Comparison of ENCODE assay signal across 29 cellular contexts in genomic region chr5:58327289-58327688, GRCh38.
DNase-seq lines count a peak whose midpoint lies in the region; ATAC-seq and TF ChIP-seq lines count a peak whose summit lies in the region.
"Had no signal": no experiment of that assay in that cellular context is flagged by ENCODE, and none has a peak within 500 bp of the region (broad histone marks: within the 10 kb centered on the region; RNA-seq: fewer than 3 reads in every experiment).

No MANE protein-coding gene starts in this region.

- DNase-seq in SK-N-SH (no peak), DMS53 treated with DMSO at 0.1 percent for 48 hours (lab: John Stamatoyannopoulos, UW; ENCODE audit: unreplicated experiment) (no peak), cerebellar cortex (ENCODE audit: low spot score) (no peak)
- DNase-seq: activated CD4-positive, alpha-beta T cell treated with anti-CD3 and anti-CD28 coated beads for 4 hours; activated naive CD4-positive, alpha-beta T cell treated with Interleukin-2 at 50 U/mL for 16 hours; activated T-cell treated with anti-CD3 and anti-CD28 coated beads, Interleukin-2, amount 50 U/mL, for 48 hours; adrenal gland; AML-193; CD4-positive, alpha-beta memory T cell; cortex of kidney; endodermal cell; GOT3; hypothalamus; mesendoderm; naive thymus-derived CD4-positive, alpha-beta T cell; NCI-H1048; NCI-H1694 treated with DMSO at 0.1 percent for 48 hours; NCI-H2171 treated with DMSO at 0.1 percent for 48 hours; NCI-H526 treated with DMSO at 0.1 percent for 48 hours; nucleus accumbens; upper lobe of left lung had no signal

- CTCF ChIA-PET in SK-N-SH (lab: Yijun Ruan, JAX): no interaction called here

- no peaks in the 10 kb centered on the region for H3K79me2 ChIP-seq in SK-N-SH (ENCODE audit: insufficient read depth)

- no peak overlapping the region for H3K4me3 ChIP-seq in SK-N-SH (ENCODE audit: low read depth in 2 of 2, low read length in 1 of 2)
- H3K4me3 ChIP-seq: adrenal gland, esophagus muscularis mucosa, upper lobe of left lung had no signal

- POLR2A ChIA-PET in SK-N-SH (lab: Yijun Ruan, JAX): no interaction called here

- H3K4me2 ChIP-seq in SK-N-SH: no peak overlapping the region

- ATAC-seq in GM18502 (IDR thresholded peaks at IDR 0.05; ENCODE audit: poor library complexity, unreplicated experiment) (peak; percentile 73), GM19463 (IDR thresholded peaks at IDR 0.05; ENCODE audit: unreplicated experiment) (peak; percentile 66), HG03039 (IDR thresholded peaks at IDR 0.05; ENCODE audit: unreplicated experiment) (peak; percentile 65), HG02571 (IDR thresholded peaks at IDR 0.05; ENCODE audit: unreplicated experiment) (no peak), GM19467 (IDR thresholded peaks at IDR 0.05; ENCODE audit: unreplicated experiment) (no peak)
- ATAC-seq: HepG2; left lobe of liver; naive thymus-derived CD4-positive, alpha-beta T cell had no signal

- TF ChIP-seq CTCF in SK-N-SH (IDR thresholded peaks at IDR 0.05): no peak

- H2AFZ ChIP-seq in SK-N-SH (ENCODE audit: low read depth): no peak overlapping the region

- no peaks in the 10 kb centered on the region for H3K9me2 ChIP-seq in SK-N-SH

- H3K9ac ChIP-seq in SK-N-SH: no peak overlapping the region

- TF ChIP-seq RAD21 in SK-N-SH (IDR thresholded peaks at IDR 0.05; ENCODE audit: low read length): no peak

- H3K9me3 ChIP-seq in SK-N-SH: no peaks in the 10 kb centered on the region
- H3K9me3 ChIP-seq: adrenal gland, esophagus muscularis mucosa, upper lobe of left lung had no signal

- H3K36me3 ChIP-seq in SK-N-SH (replicated peaks in 1 of 2; ENCODE audit: control insufficient read depth in 1 of 2, insufficient read depth in 2 of 2, low read length in 1 of 2): no peaks in the 10 kb centered on the region
- H3K36me3 ChIP-seq: adrenal gland, esophagus muscularis mucosa, upper lobe of left lung had no signal

- H3K27me3 ChIP-seq in SK-N-SH (ENCODE audit: insufficient read depth): no peaks in the 10 kb centered on the region
- H3K27me3 ChIP-seq: adrenal gland, esophagus muscularis mucosa, upper lobe of left lung had no signal

- 41% methylated on average over 1 of the region's 1 CpG for WGBS in SK-N-SH (ENCODE audit: low lambda C conversion rate)

- peaks cover 4% of the 10 kb centered on the region for H3F3A ChIP-seq in SK-N-SH (replicated peaks; ENCODE audit: insufficient read depth)

- H3K27ac ChIP-seq in SK-N-SH (ENCODE audit: low read depth in 2 of 2, low read length in 1 of 2): peak overlapping the region in 1 of 2 experiments; percentile 22; a peak in 1 of 4 replicates
- H3K27ac ChIP-seq: adrenal gland, esophagus muscularis mucosa, upper lobe of left lung had no signal

- 0 out of 4 replicates have a peak, but pooled peaks of 1 of the 2 experiments have one; percentile 10 for TF ChIP-seq EP300 in SK-N-SH (IDR thresholded peaks at IDR 0.05; ENCODE audit: borderline replicate concordance in 1 of 2, low read depth in 1 of 2, low read length in 1 of 2)

- H4K20me1 ChIP-seq in SK-N-SH (ENCODE audit: insufficient read depth): no peaks in the 10 kb centered on the region

- H3K4me1 ChIP-seq in SK-N-SH (ENCODE audit: control insufficient read depth in 1 of 2, insufficient read depth in 2 of 2, low read depth in 1 of 2, low read length in 1 of 2): peaks cover 0 to 5% of the 10 kb centered on the region in 2 experiments; a peak in 1 of 4 replicates
- H3K4me1 ChIP-seq: adrenal gland, esophagus muscularis mucosa, upper lobe of left lung had no signal

TF ChIP-seq in SK-N-SH, 30 proteins besides CTCF, POLR2A, EP300 and RAD21:
- no peak for TF ChIP-seq SIN3A (IDR thresholded peaks at IDR 0.05; ENCODE audit: borderline replicate concordance, low read depth, low read length)
- no peak for TF ChIP-seq NRF1 (IDR thresholded peaks at IDR 0.05; ENCODE audit: low read depth, low read length)
- TF ChIP-seq FOXJ3 (CRISPR knock-in tag; IDR thresholded peaks at IDR 0.05): no peak
- no peak for TF ChIP-seq TEAD4 (IDR thresholded peaks at IDR 0.05; ENCODE audit: borderline replicate concordance, insufficient read depth)
- no peak for TF ChIP-seq NFIC (IDR thresholded peaks at IDR 0.05; ENCODE audit: borderline replicate concordance)
- TF ChIP-seq YY1 (IDR thresholded peaks at IDR 0.05; ENCODE audit: low read depth): no peak
- TF ChIP-seq, protein P1, sequence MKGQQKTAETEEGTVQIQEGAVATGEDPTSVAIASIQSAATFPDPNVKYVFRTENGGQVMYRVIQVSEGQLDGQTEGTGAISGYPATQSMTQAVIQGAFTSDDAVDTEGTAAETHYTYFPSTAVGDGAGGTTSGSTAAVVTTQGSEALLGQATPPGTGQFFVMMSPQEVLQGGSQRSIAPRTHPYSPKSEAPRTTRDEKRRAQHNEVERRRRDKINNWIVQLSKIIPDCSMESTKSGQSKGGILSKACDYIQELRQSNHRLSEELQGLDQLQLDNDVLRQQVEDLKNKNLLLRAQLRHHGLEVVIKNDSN (IDR thresholded peaks at IDR 0.05; ENCODE audit: borderline replicate concordance, low read depth): no peak
- TF ChIP-seq REST (IDR thresholded peaks at IDR 0.05; ENCODE audit: low read depth, low read length): no peak
- TF ChIP-seq PBX3 (IDR thresholded peaks at IDR 0.05): 0 out of 2 replicates have a peak, but pooled peaks have one; percentile 13
- no peak for TF ChIP-seq GABPA (IDR thresholded peaks at IDR 0.05; ENCODE audit: low read depth)
- TF ChIP-seq EZH2phosphoT487 (IDR thresholded peaks at IDR 0.05; ENCODE audit: borderline replicate concordance, low read depth): no peak
- no peak for TF ChIP-seq RCOR1 (IDR thresholded peaks at IDR 0.05; ENCODE audit: low read length)
- TF ChIP-seq MEF2A (IDR thresholded peaks at IDR 0.05; ENCODE audit: borderline replicate concordance, low read depth): no peak
- TF ChIP-seq TCF12 (IDR thresholded peaks at IDR 0.05): peak; percentile 45
- TF ChIP-seq FOXM1 (IDR thresholded peaks at IDR 0.05; ENCODE audit: low read depth): no peak
- no peak for TF ChIP-seq POLR2AphosphoS5 (IDR thresholded peaks at IDR 0.05; ENCODE audit: low read depth, low read length)

Comparison
In these comparisons a context has a peak if more than half of its experiments do, and no peak if none do; other contexts are left out.
1. ATAC-seq: peak in GM18502 (single experiment), GM19463 (single experiment) and HG03039 (single experiment); none in HG02571 (single experiment) and GM19467 (single experiment).